In the genomic region with DNA sequence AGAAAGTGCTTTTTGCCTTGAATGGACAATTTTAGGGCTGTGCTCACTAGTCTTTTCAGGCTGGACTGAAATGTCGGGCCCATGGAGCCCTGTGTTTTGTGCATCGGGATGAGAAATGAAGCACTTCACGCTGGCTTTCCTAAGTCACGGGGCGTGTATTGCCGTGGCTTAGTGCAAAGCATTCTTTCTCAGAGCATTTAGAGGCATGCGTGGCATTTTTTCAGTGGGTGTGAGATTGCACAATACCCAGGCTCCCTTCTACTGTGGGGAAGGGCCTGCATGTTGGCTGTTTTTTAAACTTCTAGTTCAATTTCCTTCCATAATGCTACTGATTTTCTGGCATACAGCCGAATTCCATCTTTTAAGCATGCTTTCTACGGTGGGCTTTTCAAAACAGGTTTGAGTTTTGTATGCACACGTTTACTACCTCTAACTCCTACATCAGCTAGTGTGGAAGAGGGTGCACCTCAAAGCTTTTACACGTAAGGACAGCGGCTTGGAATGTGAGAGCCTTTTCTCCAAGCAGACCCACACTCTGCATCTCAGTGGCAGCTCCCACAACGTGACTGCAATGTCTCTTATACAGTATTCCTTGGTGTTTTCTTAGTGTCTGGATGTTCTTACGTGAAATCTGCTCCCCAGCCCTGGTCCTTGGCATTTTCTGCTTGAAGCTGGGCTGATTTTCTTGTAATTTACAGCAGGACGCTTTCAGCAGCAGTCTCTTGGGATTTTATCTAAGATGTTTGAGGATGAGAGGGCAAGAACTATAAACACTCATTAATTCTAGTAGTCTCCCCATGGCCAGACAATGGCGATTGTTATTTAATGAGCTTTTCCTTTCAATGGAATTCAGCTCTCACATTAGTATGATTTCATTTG, we compare ENCODE assay signal across 21 cellular contexts. TPM values are rescaled to one million over a fixed set of nuclear protein-coding genes. Genes with fewer than 3 reads are reported as not detected.
A peak's percentile ranks its signal among the peaks of the same experiment; 100 is the strongest.
DNase-seq lines count a peak whose midpoint lies in the region; ATAC-seq and TF ChIP-seq lines count a peak whose summit lies in the region.
"Had no signal": no experiment of that assay in that cellular context is flagged by ENCODE, and none has a peak within 500 bp of the region (broad histone marks: within the 10 kb centered on the region; RNA-seq: fewer than 3 reads in every experiment).

No MANE protein-coding gene starts in this region.

- no peak overlapping the region for H3K18ac ChIP-seq in mesendoderm (ENCODE audit: low read length)

- no peak overlapping the region for H3K4me3 ChIP-seq in endodermal cell (ENCODE audit: low read length)
- no peak overlapping the region for H3K4me3 ChIP-seq in mesendoderm (ENCODE audit: low read length)
- H3K4me3 ChIP-seq: left ventricle myocardium inferior had no signal

- no peaks in the 10 kb centered on the region for H3K79me1 ChIP-seq in mesendoderm (ENCODE audit: low read length)

- H3K4me1 ChIP-seq in endodermal cell (ENCODE audit: control insufficient read depth, insufficient read depth, low read length): no peaks in the 10 kb centered on the region
- H3K4me1 ChIP-seq in mesendoderm (ENCODE audit: control insufficient read depth, low read depth, low read length): no peaks in the 10 kb centered on the region

- peaks cover 22% of the 10 kb centered on the region for H3K36me3 ChIP-seq in endodermal cell (ENCODE audit: control insufficient read depth, insufficient read depth, low read length)
- H3K36me3 ChIP-seq in mesendoderm (ENCODE audit: control insufficient read depth, insufficient read depth, low read length): no peaks in the 10 kb centered on the region

- peaks cover 35% of the 10 kb centered on the region for H3K36me3 Mint-ChIP-seq in stimulated activated naive CD8-positive, alpha-beta T cell treated with anti-CD3 and anti-CD28 coated beads, Interleukin-15, Interleukin-2, amounts not matched to agents 100 ng/mL and 50 ng/mL, for 24 hours (ENCODE audit: low read depth)
- peaks cover 40% of the 10 kb centered on the region for H3K36me3 Mint-ChIP-seq in endodermal cell (ENCODE audit: low read depth)
- H3K36me3 Mint-ChIP-seq in CD4-positive, alpha-beta T cell (ENCODE audit: low read depth): peaks cover 43% of the 10 kb centered on the region

- 89 to 90% methylated on average over 11 to 16 of the region's 16 CpGs for WGBS in endodermal cell (ENCODE audit: insufficient coverage in 1 of 2, insufficient read length in 1 of 2), 2 experiments
- WGBS in mesendoderm (ENCODE audit: extremely low coverage, insufficient coverage, low lambda C conversion rate): no CpG with 5 or more reads among the region's 16 CpGs

- H3K27ac ChIP-seq in endodermal cell (ENCODE audit: low read depth, low read length) (no peak overlapping the region), mesendoderm (ENCODE audit: low read depth, low read length) (no peak overlapping the region)
- H3K27ac ChIP-seq in CD4-positive, alpha-beta T cell (ENCODE audit: low read depth, low read length): no peak overlapping the region
- H3K27ac ChIP-seq: left ventricle myocardium inferior had no signal

- TF ChIP-seq CTCF in endodermal cell (conservative IDR thresholded peaks at IDR 0.05): no peak
- TF ChIP-seq CTCF in CD4-positive, alpha-beta T cell (IDR thresholded peaks at IDR 0.05): no peak

- no peak overlapping the region for H4K8ac ChIP-seq in mesendoderm (ENCODE audit: low read depth, low read length)

- H2AK5ac ChIP-seq in mesendoderm (ENCODE audit: low read length): no peak overlapping the region

- H3K9me3 ChIP-seq in endodermal cell (ENCODE audit: control insufficient read depth, low read length): peaks cover 10% of the 10 kb centered on the region
- no peaks in the 10 kb centered on the region for H3K9me3 ChIP-seq in CD4-positive, alpha-beta T cell (ENCODE audit: control insufficient read depth, low read length)
- H3K9me3 ChIP-seq: left ventricle myocardium inferior, SK-N-SH had no signal

- no peak overlapping the region for H4K5ac ChIP-seq in mesendoderm (ENCODE audit: low read length)

- no peak overlapping the region for H3K4me2 ChIP-seq in mesendoderm (ENCODE audit: low read length)
- H3K4me2 ChIP-seq: SK-N-SH had no signal

- H2BK120ac ChIP-seq in mesendoderm (ENCODE audit: low read depth, low read length): no peak overlapping the region

- H2BK15ac ChIP-seq in mesendoderm (replicated peaks; ENCODE audit: low read depth): no peak overlapping the region

- no peak overlapping the region for H3K4me3 Mint-ChIP-seq in stimulated activated naive CD8-positive, alpha-beta T cell treated with anti-CD3 and anti-CD28 coated beads, Interleukin-15, Interleukin-2, amounts not matched to agents 100 ng/mL and 50 ng/mL, for 24 hours
- H3K4me3 Mint-ChIP-seq in endodermal cell: no peak overlapping the region
- H3K4me3 Mint-ChIP-seq in CD4-positive, alpha-beta T cell: no peak overlapping the region
- H3K4me3 Mint-ChIP-seq: activated naive CD8-positive, alpha-beta T cell treated with anti-CD3 and anti-CD28 coated beads, Interleukin-2, amount 50 U/mL, for 24 hours; activated T-helper 17 cell treated with anti-CD3 and anti-CD28 coated beads, Interleukin-2, amount 50 U/mL, for 72 hours; naive B cell had no signal

- POLR2A ChIA-PET in CD4-positive, alpha-beta T cell (lab: Charles Lee): no interaction called here

- H3K27me3 Mint-ChIP-seq in stimulated activated naive CD8-positive, alpha-beta T cell treated with anti-CD3 and anti-CD28 coated beads, Interleukin-15, Interleukin-2, amounts not matched to agents 100 ng/mL and 50 ng/mL, for 24 hours: no peaks in the 10 kb centered on the region
- H3K27me3 Mint-ChIP-seq in endodermal cell (ENCODE audit: insufficient read depth): no peaks in the 10 kb centered on the region
- no peaks in the 10 kb centered on the region for H3K27me3 Mint-ChIP-seq in CD4-positive, alpha-beta T cell
- H3K27me3 Mint-ChIP-seq: activated naive CD8-positive, alpha-beta T cell treated with anti-CD3 and anti-CD28 coated beads, Interleukin-2, amount 50 U/mL, for 24 hours; activated T-helper 17 cell treated with anti-CD3 and anti-CD28 coated beads, Interleukin-2, amount 50 U/mL, for 72 hours; naive B cell had no signal

- no peak overlapping the region for H3K4ac ChIP-seq in mesendoderm (ENCODE audit: low read depth, low read length)

- H3K27me3 ChIP-seq in endodermal cell (ENCODE audit: control insufficient read depth, insufficient read depth, low read length, poor library complexity, severe bottlenecking) (no peaks in the 10 kb centered on the region), mesendoderm (ENCODE audit: insufficient read depth, low read length, poor library complexity) (no peaks in the 10 kb centered on the region)
- no peaks in the 10 kb centered on the region for H3K27me3 ChIP-seq in CD4-positive, alpha-beta T cell (ENCODE audit: control insufficient read depth, insufficient read depth, low read length)

- CTCF ChIA-PET in CD4-positive, alpha-beta T cell (lab: Charles Lee): no interaction called here

- H3K9me3 Mint-ChIP-seq in stimulated activated naive CD8-positive, alpha-beta T cell treated with anti-CD3 and anti-CD28 coated beads, Interleukin-15, Interleukin-2, amounts not matched to agents 100 ng/mL and 50 ng/mL, for 24 hours: no peaks in the 10 kb centered on the region
- peaks cover 9% of the 10 kb centered on the region for H3K9me3 Mint-ChIP-seq in endodermal cell
- H3K9me3 Mint-ChIP-seq in CD4-positive, alpha-beta T cell: no peaks in the 10 kb centered on the region
- H3K9me3 Mint-ChIP-seq: activated naive CD8-positive, alpha-beta T cell treated with anti-CD3 and anti-CD28 coated beads, Interleukin-2, amount 50 U/mL, for 24 hours; activated T-helper 17 cell treated with anti-CD3 and anti-CD28 coated beads, Interleukin-2, amount 50 U/mL, for 72 hours; naive B cell had no signal

- peak overlapping the region; percentile 36 for H3K27ac Mint-ChIP-seq in stimulated activated naive CD8-positive, alpha-beta T cell treated with anti-CD3 and anti-CD28 coated beads, Interleukin-15, Interleukin-2, amounts not matched to agents 100 ng/mL and 50 ng/mL, for 24 hours
- peak overlapping the region; percentile 45 for H3K27ac Mint-ChIP-seq in endodermal cell
- no peak overlapping the region for H3K27ac Mint-ChIP-seq in CD4-positive, alpha-beta T cell
- H3K27ac Mint-ChIP-seq: activated naive CD8-positive, alpha-beta T cell treated with anti-CD3 and anti-CD28 coated beads, Interleukin-2, amount 50 U/mL, for 24 hours; activated T-helper 17 cell treated with anti-CD3 and anti-CD28 coated beads, Interleukin-2, amount 50 U/mL, for 72 hours had no signal

- no peaks in the 10 kb centered on the region for H3K4me1 Mint-ChIP-seq in stimulated activated naive CD8-positive, alpha-beta T cell treated with anti-CD3 and anti-CD28 coated beads, Interleukin-15, Interleukin-2, amounts not matched to agents 100 ng/mL and 50 ng/mL, for 24 hours (ENCODE audit: low read depth)
- H3K4me1 Mint-ChIP-seq in endodermal cell: no peaks in the 10 kb centered on the region
- no peaks in the 10 kb centered on the region for H3K4me1 Mint-ChIP-seq in CD4-positive, alpha-beta T cell (ENCODE audit: low read depth)
- H3K4me1 Mint-ChIP-seq: activated naive CD8-positive, alpha-beta T cell treated with anti-CD3 and anti-CD28 coated beads, Interleukin-2, amount 50 U/mL, for 24 hours; activated T-helper 17 cell treated with anti-CD3 and anti-CD28 coated beads, Interleukin-2, amount 50 U/mL, for 72 hours; naive B cell had no signal

- H2BK5ac ChIP-seq in mesendoderm (ENCODE audit: low read length): no peak overlapping the region

- DNase-seq in stimulated activated naive CD8-positive, alpha-beta T cell treated with anti-CD3 and anti-CD28 coated beads, Interleukin-15, Interleukin-2, amounts not matched to agents 100 U/mL and 50 U/mL, for 24 hours: no peak
- DNase-seq in endodermal cell (no peak), mesendoderm (peak; percentile 47)
- no peak for DNase-seq in CD4-positive, alpha-beta T cell
- DNase-seq in effector CD8-positive, alpha-beta T cell (lab: John Stamatoyannopoulos, UW): no peak
- DNase-seq: 8988T; activated CD4-positive, alpha-beta T cell treated with anti-CD3 and anti-CD28 coated beads for 1 hour; activated naive CD8-positive, alpha-beta T cell treated with anti-CD3 and anti-CD28 coated beads, Interleukin-2, amount 50 U/mL, for 24 hours; C1 segment of cervical spinal cord; cerebellar nuclear complex; DMS 273 treated with DMSO at 0.1 percent for 48 hours; left ventricle myocardium inferior; MM.1S; naive B cell; NCI-H187; SK-N-SH; T1000 had no signal

- H3K79me2 ChIP-seq in mesendoderm (ENCODE audit: control insufficient read depth, insufficient read depth, low read length): no peaks in the 10 kb centered on the region

- no peak overlapping the region for H3K56ac ChIP-seq in mesendoderm (ENCODE audit: low read length)

- no peak overlapping the region for H3K23ac ChIP-seq in mesendoderm (ENCODE audit: low read length)

- H3K9ac ChIP-seq in endodermal cell (ENCODE audit: extremely low read depth, low read length, poor library complexity, severe bottlenecking): no peak overlapping the region
- H3K9ac ChIP-seq in mesendoderm (ENCODE audit: low read length): no peak overlapping the region
- H3K9ac ChIP-seq: SK-N-SH had no signal

- no peak for ATAC-seq in stimulated activated naive CD8-positive, alpha-beta T cell treated with anti-CD3 and anti-CD28 coated beads, Interleukin-15, Interleukin-2, amounts not matched to agents 100 U/mL and 50 U/mL, for 24 hours
- ATAC-seq in HG02623 (IDR thresholded peaks at IDR 0.05; ENCODE audit: unreplicated experiment) (no peak), HG03342 (IDR thresholded peaks at IDR 0.05; ENCODE audit: unreplicated experiment) (no peak)
- ATAC-seq in CD4-positive, alpha-beta T cell (ENCODE audit: poor library complexity): no peak
- ATAC-seq: activated naive CD8-positive, alpha-beta T cell treated with anti-CD3 and anti-CD28 coated beads, Interleukin-2, amount 50 U/mL, for 24 hours; activated T-helper 17 cell treated with anti-CD3 and anti-CD28 coated beads, Interleukin-2, amount 50 U/mL, for 72 hours had no signal

- intact Hi-C loops in CD4-positive, alpha-beta T cell (cut with DNase I, micrococcal nuclease): no loop called here

RNA-seq across cellular contexts. Expression of a gene that starts 12.3 kb away (rescaled TPM):
- total RNA-seq in endodermal cell: 10 to 100 TPM; 73.1 to 73.6 TPM
- polyA plus RNA-seq in endodermal cell (2013, experiment 1 of 2): 40.2 TPM
- 31.3 TPM for polyA plus RNA-seq in endodermal cell (2013, experiment 2 of 2)
- polyA plus RNA-seq in mesendoderm (2013, experiment 1 of 2): 52.1 TPM
- 52.4 TPM for polyA plus RNA-seq in mesendoderm (2013, experiment 2 of 2)
- total RNA-seq in CD4-positive, alpha-beta T cell: 100 to 1,000 TPM; 239 to 242 TPM
